In the genomic region with DNA sequence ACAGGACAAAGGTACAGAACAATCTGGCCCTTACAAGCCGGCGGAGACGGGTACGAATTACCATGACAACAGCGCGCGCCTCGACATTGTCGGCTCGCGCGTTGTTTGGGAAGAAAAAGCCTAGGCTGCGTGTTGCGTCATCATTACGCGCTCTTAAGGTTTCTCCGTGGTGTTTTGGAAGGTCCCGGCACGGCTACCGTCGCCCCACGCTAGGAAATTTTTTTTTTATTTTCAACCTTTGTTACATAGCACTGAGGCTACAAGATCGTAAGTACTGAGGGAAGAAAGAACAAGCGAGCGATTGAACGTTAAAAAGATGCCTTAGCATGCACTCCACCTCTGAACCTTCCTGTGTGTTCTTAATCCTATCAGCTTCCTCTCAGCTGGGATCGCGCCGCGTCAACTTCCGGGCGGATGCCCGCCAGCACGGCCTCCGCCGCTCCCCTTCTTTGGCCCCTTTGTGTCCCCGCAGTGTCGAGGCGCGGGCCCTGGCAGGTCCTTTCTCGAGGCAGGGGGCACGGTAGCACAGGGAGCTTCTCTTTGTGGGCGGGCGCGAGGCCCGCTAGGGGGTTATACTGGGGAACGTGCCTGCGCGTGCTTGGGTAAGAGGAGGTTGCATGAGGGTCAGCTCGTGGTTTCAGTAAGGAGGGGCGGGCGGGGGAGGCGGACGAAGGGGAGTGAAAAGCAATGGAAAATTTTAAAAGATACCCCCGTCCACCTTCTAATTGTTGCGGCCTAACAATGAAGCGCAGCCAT, we compare ENCODE assay signal across 8 cellular contexts. TPM values are rescaled to one million over a fixed set of nuclear protein-coding genes. Genes with fewer than 3 reads are reported as not detected.
DNase-seq lines count a peak whose midpoint lies in the region; ATAC-seq, FAIRE-seq and TF ChIP-seq lines count a peak whose summit lies in the region.

Gene SMARCAD1 (plus strand): TSS at position 397 of the 756 bp plus-strand sequence. CDS start 530 bp downstream, outside the sequence.

- H3K27me3 Mint-ChIP-seq in astrocyte (ENCODE audit: low read depth, unreplicated experiment): no peaks in the 10 kb centered on the region

- H3K4me1 ChIP-seq in astrocyte (ENCODE audit: insufficient read depth, low read length): peaks cover 11% of the 10 kb centered on the region
- peaks cover 17% of the 10 kb centered on the region for H3K4me1 ChIP-seq in hepatocyte (ENCODE audit: insufficient read depth)

- H3K4me3 Mint-ChIP-seq in astrocyte (ENCODE audit: unreplicated experiment): peak within 1 kb of the TSS; percentile 99

- H3K9me3 ChIP-seq in astrocyte (ENCODE audit: insufficient read depth, low read depth, low read length) (no peaks in the 10 kb centered on the region), hepatocyte (ENCODE audit: low read depth) (no peaks in the 10 kb centered on the region)

- no peak for FAIRE-seq in astrocyte (lab: Jason Lieb, UNC)

- H2AFZ ChIP-seq in astrocyte (ENCODE audit: low read depth, low read length) (peak within 1 kb of the TSS; percentile 91), hepatocyte (peak within 1 kb of the TSS; percentile 82)

- peaks cover 2% of the 10 kb centered on the region for H3K9me3 Mint-ChIP-seq in astrocyte (ENCODE audit: unreplicated experiment)

- peaks cover 10% of the 10 kb centered on the region for H3K4me1 Mint-ChIP-seq in astrocyte (ENCODE audit: low read depth, unreplicated experiment)

- no peaks in the 10 kb centered on the region for H3K9me2 ChIP-seq in hepatocyte (replicated peaks; ENCODE audit: insufficient read depth)

- peak within 1 kb of the TSS; percentile 100 for H3K27ac Mint-ChIP-seq in astrocyte (ENCODE audit: unreplicated experiment)

- peak; percentile 94 for ATAC-seq in GM18505 (IDR thresholded peaks at IDR 0.05; ENCODE audit: unreplicated experiment)
- ATAC-seq in HG02973 (IDR thresholded peaks at IDR 0.05; ENCODE audit: unreplicated experiment): peak; percentile 96

- TF ChIP-seq CTCF in astrocyte (IDR thresholded peaks at IDR 0.05; ENCODE audit: insufficient read depth, low read depth, low read length) (no peak), hepatocyte (IDR thresholded peaks at IDR 0.05; ENCODE audit: poor library complexity) (no peak)

- H3K36me3 ChIP-seq in astrocyte (ENCODE audit: insufficient read depth, low read length): peaks cover 9% of the 10 kb centered on the region
- no peaks in the 10 kb centered on the region for H3K36me3 ChIP-seq in hepatocyte (replicated peaks; ENCODE audit: insufficient read depth, low read depth)

- H3K27ac ChIP-seq in astrocyte (ENCODE audit: low read depth, low read length) (peak within 1 kb of the TSS; percentile 99), hepatocyte (peak within 1 kb of the TSS; percentile 95)

- H3K27me3 ChIP-seq in astrocyte (ENCODE audit: insufficient read depth, low read length) (no peaks in the 10 kb centered on the region), hepatocyte (no peaks in the 10 kb centered on the region)

- H4K20me1 ChIP-seq in astrocyte (ENCODE audit: insufficient read depth, low read length) (no peaks in the 10 kb centered on the region), hepatocyte (ENCODE audit: insufficient read depth, poor library complexity, severe bottlenecking) (no peaks in the 10 kb centered on the region)

- H3K4me2 ChIP-seq in astrocyte (ENCODE audit: low read length) (peak within 1 kb of the TSS; percentile 88), hepatocyte (peak within 1 kb of the TSS; percentile 91)

- H3K79me2 ChIP-seq in astrocyte (ENCODE audit: insufficient read depth, low read length): peaks cover 47% of the 10 kb centered on the region
- H3K79me2 ChIP-seq in hepatocyte: peaks cover 48% of the 10 kb centered on the region

- DNase-seq in NCI-H2029 (lab: John Stamatoyannopoulos, UW) (peak; percentile 95), T-helper 22 cell (ENCODE audit: low read depth) (peak; percentile 71), astrocyte (ENCODE audit: low read depth) (peak; percentile 92), hepatocyte (ENCODE audit: low spot score) (peak; percentile 97), renal cortical epithelial cell (ENCODE audit: low read depth) (peak; percentile 90), cortex of kidney (lab: John Stamatoyannopoulos, UW) (no peak)

- peak within 1 kb of the TSS; percentile 99 for H3K9ac ChIP-seq in astrocyte (ENCODE audit: low read length)

- WGBS in hepatocyte (ENCODE audit: low lambda C conversion rate, missing lambda C conversion rate): 1% methylated on average over 55 of the region's 57 CpGs

- H3K36me3 Mint-ChIP-seq in astrocyte (ENCODE audit: low read depth, unreplicated experiment): no peaks in the 10 kb centered on the region

- peak; percentile 77 for TF ChIP-seq POLR2A in GM18505 (IDR thresholded peaks at IDR 0.05; ENCODE audit: borderline replicate concordance, extremely low read depth, insufficient read depth, insufficient read length)

- H3K4me3 ChIP-seq in astrocyte (ENCODE audit: insufficient read depth, low read depth, low read length) (peak within 1 kb of the TSS; percentile 97), hepatocyte (peak within 1 kb of the TSS; percentile 51)

RNA-seq across cellular contexts. Expression of gene SMARCAD1, which starts in this region (rescaled TPM):
- total RNA-seq in astrocyte: 31.6 and 36.0 TPM in 2 replicates
- 50.0 and 58.1 TPM in 2 replicates for total RNA-seq in hepatocyte
- polyA plus RNA-seq in hepatocyte: 14.7 and 18.3 TPM in 2 replicates
- total RNA-seq in renal cortical epithelial cell: 44.3 and 59.4 TPM in 2 replicates
